8 cellular contexts compared by ENCODE assay signal in genomic region chr17:78289802-78290363, GRCh38. TPM values are rescaled to one million over a fixed set of nuclear protein-coding genes. Genes with fewer than 3 reads are reported as not detected.
DNase-seq lines count a peak whose midpoint lies in the region; ATAC-seq lines count a peak whose summit lies in the region.

No MANE protein-coding gene starts in this region.

- in situ Hi-C loops in HAP-1 (cut with MboI; ENCODE audit: low sequenced_read_pairs) = no loop called here

- H3K36me3 ChIP-seq in HAP-1 (replicated peaks) = no peaks in the 10 kb centered on the region

- intact Hi-C loops in left colon (cut with DNase I, micrococcal nuclease) = loop anchor here (5.0 kb wide), 1 partner anchor 132 kb away; no protein-coding TSS in a partner anchor

- peak; percentile 90 for DNase-seq in AG20443 (ENCODE audit: low spot score)
- peak; percentile 79 to 84 for DNase-seq in HAP-1 (ENCODE audit: low spot score in 2 of 2)
- DNase-seq in NCI-H460 (ENCODE audit: extremely low read depth, low read depth) = peak; percentile 92
- DNase-seq in activated CD4-positive, CD25-positive, alpha-beta regulatory T cell treated with anti-CD3 and anti-CD28 coated beads, Interleukin-2, amount 50 U/mL, for 72 hours = peak; percentile 68
- DNase-seq in central memory CD8-positive, alpha-beta T cell (ENCODE audit: low spot score in 2 of 2) = peak; percentile 51 to 63
- peak; percentile 79 to 84 for DNase-seq in left colon
- peak; percentile 60 to 64 for DNase-seq in stimulated activated CD4-positive, alpha-beta T cell treated with anti-CD3 and anti-CD28 coated beads, Interleukin-2, amount 100 ng/mL, for 48 hours

- H3K27ac Mint-ChIP-seq in central memory CD8-positive, alpha-beta T cell (ENCODE audit: low read depth) = no peak overlapping the region

- H3K27me3 ChIP-seq in HAP-1 (ENCODE audit: low read depth) = no peaks in the 10 kb centered on the region

- no peaks in the 10 kb centered on the region for H3K4me1 ChIP-seq in HAP-1

- H3K4me3 ChIP-seq in HAP-1 = no peak overlapping the region

- H3K4me3 Mint-ChIP-seq in central memory CD8-positive, alpha-beta T cell = no peak overlapping the region

- H3K9me3 ChIP-seq in HAP-1 = no peaks in the 10 kb centered on the region

- no peaks in the 10 kb centered on the region for H3K27me3 Mint-ChIP-seq in central memory CD8-positive, alpha-beta T cell

- no peaks in the 10 kb centered on the region for H3K4me1 Mint-ChIP-seq in central memory CD8-positive, alpha-beta T cell

- peaks cover 3% of the 10 kb centered on the region for H3K36me3 Mint-ChIP-seq in central memory CD8-positive, alpha-beta T cell (ENCODE audit: insufficient read depth)

- no peaks in the 10 kb centered on the region for H3K9me3 Mint-ChIP-seq in central memory CD8-positive, alpha-beta T cell

- ATAC-seq in central memory CD8-positive, alpha-beta T cell (replicated peaks; ENCODE audit: extremely low read depth, poor library complexity, severe bottlenecking) = peak; percentile 96
- ATAC-seq in left colon = peak; percentile 99
- ATAC-seq in HG02610 (IDR thresholded peaks at IDR 0.05; ENCODE audit: unreplicated experiment) = no peak

RNA-seq across cellular contexts. Expression of gene TMEM235, which starts 58.5 kb away (rescaled TPM):
- total RNA-seq in NCI-H460 (2014; rRNA removed; shearing (Covaris generic)) = not detected in 2 replicates
- polyA plus RNA-seq in NCI-H460 (2014; cell fraction: nucleus; rRNA removed) = not detected in 2 replicates
- total RNA-seq in left colon = not detected
